10 cellular contexts compared by ENCODE assay signal in genomic region chr21:37002851-37003250, GRCh38. TPM values are rescaled to one million over a fixed set of nuclear protein-coding genes. Genes with fewer than 3 reads are reported as not detected.
"Had no signal": no experiment of that assay in that cellular context is flagged by ENCODE, and none has a peak within 500 bp of the region (broad histone marks: within the 10 kb centered on the region; RNA-seq: fewer than 3 reads in every experiment).

No MANE protein-coding gene starts in this region.

RNA-seq across cellular contexts. Expression of gene RIPPLY3, which starts 3.7 kb away (rescaled TPM):
- total RNA-seq: endothelial cell of umbilical vein, esophagus mucosa, esophagus muscularis mucosa, fibroblast of lung, frontal cortex, gastrocnemius medialis, gastroesophageal sphincter, glomerular endothelial cell, heart left ventricle, heart right ventricle had no signal
- polyA plus RNA-seq: heart left ventricle had no signal
